ENCODE assay signal across 2 cellular contexts in the genomic region with DNA sequence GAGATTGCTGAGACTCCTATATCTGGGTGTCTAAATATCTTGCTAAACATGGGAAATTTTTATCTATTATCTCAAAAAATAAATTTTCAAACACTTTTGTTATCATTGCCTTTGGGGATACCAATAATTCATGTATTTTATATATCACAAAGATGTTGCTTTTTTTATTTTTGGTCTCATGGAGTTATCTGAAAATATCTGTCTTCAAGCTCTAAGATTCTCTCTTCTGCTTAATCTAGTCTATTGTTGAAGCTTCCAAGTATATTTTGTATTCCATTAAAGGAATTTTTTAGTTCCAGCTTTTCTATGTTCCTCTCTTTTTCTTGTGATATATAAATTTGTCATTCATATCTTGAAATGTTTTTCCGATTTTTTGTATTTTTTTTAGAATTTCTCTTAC.
TF ChIP-seq lines count a peak whose summit lies in the region.

No MANE protein-coding gene starts in this region.

TF ChIP-seq in SK-N-SH, 30 proteins besides CTCF, POLR2A, EP300 and RAD21 (continued from another document):
- TF ChIP-seq, protein P1, sequence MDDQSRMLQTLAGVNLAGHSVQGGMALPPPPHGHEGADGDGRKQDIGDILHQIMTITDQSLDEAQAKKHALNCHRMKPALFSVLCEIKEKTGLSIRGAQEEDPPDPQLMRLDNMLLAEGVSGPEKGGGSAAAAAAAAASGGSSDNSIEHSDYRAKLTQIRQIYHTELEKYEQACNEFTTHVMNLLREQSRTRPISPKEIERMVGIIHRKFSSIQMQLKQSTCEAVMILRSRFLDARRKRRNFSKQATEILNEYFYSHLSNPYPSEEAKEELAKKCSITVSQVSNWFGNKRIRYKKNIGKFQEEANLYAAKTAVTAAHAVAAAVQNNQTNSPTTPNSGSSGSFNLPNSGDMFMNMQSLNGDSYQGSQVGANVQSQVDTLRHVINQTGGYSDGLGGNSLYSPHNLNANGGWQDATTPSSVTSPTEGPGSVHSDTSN (IDR thresholded peaks at IDR 0.05) = no peak
- TF ChIP-seq RFX5 (IDR thresholded peaks at IDR 0.05; ENCODE audit: low read length) (no peak), CHD2 (IDR thresholded peaks at IDR 0.05; ENCODE audit: low read length, partially characterized antibody) (no peak), NRF1 (IDR thresholded peaks at IDR 0.05; ENCODE audit: low read depth, low read length) (no peak), ELF1 (IDR thresholded peaks at IDR 0.05) (no peak), JUND (IDR thresholded peaks at IDR 0.05) (no peak), FOSL2 (IDR thresholded peaks at IDR 0.05; ENCODE audit: borderline replicate concordance, low read depth) (no peak), POLR2AphosphoS5 (IDR thresholded peaks at IDR 0.05; ENCODE audit: low read depth, low read length) (no peak), FOXM1 (IDR thresholded peaks at IDR 0.05; ENCODE audit: low read depth) (no peak), RCOR1 (IDR thresholded peaks at IDR 0.05; ENCODE audit: low read length) (no peak), TEAD4 (IDR thresholded peaks at IDR 0.05; ENCODE audit: borderline replicate concordance, insufficient read depth) (no peak), EZH2phosphoT487 (IDR thresholded peaks at IDR 0.05; ENCODE audit: borderline replicate concordance, low read depth) (no peak), FOXJ3 (CRISPR knock-in tag; IDR thresholded peaks at IDR 0.05) (no peak), USF1 (IDR thresholded peaks at IDR 0.05; ENCODE audit: borderline replicate concordance, low read depth) (no peak), MEF2A (IDR thresholded peaks at IDR 0.05; ENCODE audit: borderline replicate concordance, low read depth) (no peak), RXRA (IDR thresholded peaks at IDR 0.05; ENCODE audit: borderline replicate concordance, low read depth) (no peak), MAX (IDR thresholded peaks at IDR 0.05; ENCODE audit: low read depth) (no peak)
- TF ChIP-seq, protein P2, sequence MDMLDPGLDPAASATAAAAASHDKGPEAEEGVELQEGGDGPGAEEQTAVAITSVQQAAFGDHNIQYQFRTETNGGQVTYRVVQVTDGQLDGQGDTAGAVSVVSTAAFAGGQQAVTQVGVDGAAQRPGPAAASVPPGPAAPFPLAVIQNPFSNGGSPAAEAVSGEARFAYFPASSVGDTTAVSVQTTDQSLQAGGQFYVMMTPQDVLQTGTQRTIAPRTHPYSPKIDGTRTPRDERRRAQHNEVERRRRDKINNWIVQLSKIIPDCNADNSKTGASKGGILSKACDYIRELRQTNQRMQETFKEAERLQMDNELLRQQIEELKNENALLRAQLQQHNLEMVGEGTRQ (IDR thresholded peaks at IDR 0.05; ENCODE audit: borderline replicate concordance, low read depth, low read length) = no peak

TF ChIP-seq in HEK293, 187 proteins besides CTCF, POLR2A, EP300 and RAD21:
- TF ChIP-seq, protein P3, sequence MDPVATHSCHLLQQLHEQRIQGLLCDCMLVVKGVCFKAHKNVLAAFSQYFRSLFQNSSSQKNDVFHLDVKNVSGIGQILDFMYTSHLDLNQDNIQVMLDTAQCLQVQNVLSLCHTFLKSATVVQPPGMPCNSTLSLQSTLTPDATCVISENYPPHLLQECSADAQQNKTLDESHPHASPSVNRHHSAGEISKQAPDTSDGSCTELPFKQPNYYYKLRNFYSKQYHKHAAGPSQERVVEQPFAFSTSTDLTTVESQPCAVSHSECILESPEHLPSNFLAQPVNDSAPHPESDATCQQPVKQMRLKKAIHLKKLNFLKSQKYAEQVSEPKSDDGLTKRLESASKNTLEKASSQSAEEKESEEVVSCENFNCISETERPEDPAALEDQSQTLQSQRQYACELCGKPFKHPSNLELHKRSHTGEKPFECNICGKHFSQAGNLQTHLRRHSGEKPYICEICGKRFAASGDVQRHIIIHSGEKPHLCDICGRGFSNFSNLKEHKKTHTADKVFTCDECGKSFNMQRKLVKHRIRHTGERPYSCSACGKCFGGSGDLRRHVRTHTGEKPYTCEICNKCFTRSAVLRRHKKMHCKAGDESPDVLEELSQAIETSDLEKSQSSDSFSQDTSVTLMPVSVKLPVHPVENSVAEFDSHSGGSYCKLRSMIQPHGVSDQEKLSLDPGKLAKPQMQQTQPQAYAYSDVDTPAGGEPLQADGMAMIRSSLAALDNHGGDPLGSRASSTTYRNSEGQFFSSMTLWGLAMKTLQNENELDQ (tag by site-specific recombination; IDR thresholded peaks at IDR 0.05; ENCODE audit: low read depth) = no peak
- TF ChIP-seq SETDB1 (IDR thresholded peaks at IDR 0.05; ENCODE audit: insufficient read length, low read length) = peak; percentile 84
